Comparison of ENCODE assay signal across 22 cellular contexts in the genomic region with DNA sequence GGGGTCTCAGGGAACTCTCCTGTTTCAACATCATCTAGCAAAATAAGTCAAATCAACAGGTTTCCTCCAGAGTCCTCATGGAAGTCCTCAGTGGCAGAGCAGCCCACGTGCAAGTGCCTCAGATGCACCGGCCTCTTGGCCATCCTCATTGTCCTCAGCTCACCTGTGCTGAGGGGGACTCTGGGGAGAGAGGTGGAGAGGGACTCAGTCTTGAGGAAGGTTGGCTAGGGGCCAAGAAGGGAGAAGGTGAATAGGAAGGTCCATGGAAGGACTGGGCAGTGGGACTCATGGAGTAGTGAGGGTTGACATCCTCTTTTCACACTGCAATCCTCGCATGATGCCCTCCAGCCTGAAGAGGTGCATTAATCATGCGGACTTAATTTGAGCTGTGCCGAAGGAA.
"Had no signal": no experiment of that assay in that cellular context is flagged by ENCODE, and none has a peak within 500 bp of the region (broad histone marks: within the 10 kb centered on the region; RNA-seq: fewer than 3 reads in every experiment).

No MANE protein-coding gene starts in this region.

- H3K36me3 ChIP-seq: esophagus muscularis mucosa, gastrocnemius medialis, heart right ventricle, right atrium auricular region, sigmoid colon, suprapubic skin, thyroid gland, vagina had no signal

- H3K9me3 Mint-ChIP-seq: dendritic cell treated with granulocyte-macrophage colony-stimulating factor and Interleukin-4, amounts not matched to agents 40 ng/mL and 50 ng/mL, for 4 days; effector memory CD8-positive, alpha-beta T cell; type B pancreatic cell had no signal

- H3K4me1 Mint-ChIP-seq: neural crest cell had no signal

- H3K4me3 Mint-ChIP-seq: dendritic cell treated with granulocyte-macrophage colony-stimulating factor and Interleukin-4, amounts not matched to agents 40 ng/mL and 50 ng/mL, for 4 days; effector memory CD8-positive, alpha-beta T cell; naive thymus-derived CD4-positive, alpha-beta T cell; neural crest cell; type B pancreatic cell had no signal

- H3K36me3 Mint-ChIP-seq: type B pancreatic cell had no signal

- FAIRE-seq: islet of Langerhans had no signal

- H3K27me3 ChIP-seq: right atrium auricular region, thyroid gland, vagina had no signal

- ATAC-seq: effector memory CD8-positive, alpha-beta T cell; gastrocnemius medialis; heart right ventricle; naive thymus-derived CD4-positive, alpha-beta T cell had no signal

- H3K9me3 ChIP-seq: esophagus muscularis mucosa, gastrocnemius medialis, sigmoid colon, suprapubic skin, thyroid gland, vagina had no signal

- DNase-seq: effector memory CD8-positive, alpha-beta T cell; gastrocnemius medialis; heart right ventricle; hypothalamus; kidney glomerular epithelial cell; naive thymus-derived CD4-positive, alpha-beta T cell; posterior cingulate gyrus; sigmoid colon; stimulated activated CD4-positive, alpha-beta T cell treated with anti-CD3 and anti-CD28 coated beads, Interleukin-2, amount 100 ng/mL, for 24 hours; stimulated activated CD4-positive, alpha-beta T cell treated with anti-CD3 and anti-CD28 coated beads, Interleukin-4, amount 100 ng/mL, for 4 hours; stimulated activated naive CD4-positive, alpha-beta T cell treated with Interleukin-2 at 50 U/mL for 16 hours; thyroid gland had no signal

- H3K27ac ChIP-seq: epithelial cell of prostate, esophagus muscularis mucosa, gastrocnemius medialis, heart right ventricle, sigmoid colon, skin epidermis, suprapubic skin, thyroid gland, vagina had no signal

- H3K4me3 ChIP-seq: esophagus muscularis mucosa, gastrocnemius medialis, heart right ventricle, right atrium auricular region, sigmoid colon, skin epidermis, suprapubic skin, thyroid gland, vagina had no signal

- H3K4me1 ChIP-seq: esophagus muscularis mucosa, gastrocnemius medialis, right atrium auricular region, sigmoid colon, vagina had no signal

- H3K27ac Mint-ChIP-seq: type B pancreatic cell had no signal
